In genomic region chr14:23727566-23728335, GRCh38 we compare ENCODE assay signal across 8 cellular contexts.
DNase-seq lines count a peak whose midpoint lies in the region; ATAC-seq and TF ChIP-seq lines count a peak whose summit lies in the region.

No MANE protein-coding gene starts in this region.

- no peak for TF ChIP-seq EP300 in sigmoid colon (IDR thresholded peaks at IDR 0.05)

- no peaks in the 10 kb centered on the region for H3K79me2 ChIP-seq in OCI-LY7 (ENCODE audit: insufficient read depth, low read depth, low read length)

- no peaks in the 10 kb centered on the region for H3K27me3 ChIP-seq in sigmoid colon

- ATAC-seq in HG03520 (IDR thresholded peaks at IDR 0.05; ENCODE audit: unreplicated experiment) (no peak), HG02571 (IDR thresholded peaks at IDR 0.05; ENCODE audit: unreplicated experiment) (no peak)

- H3K27ac ChIP-seq in OCI-LY7 (ENCODE audit: low read depth, low read length, poor library complexity, severe bottlenecking) = no peak overlapping the region
- H3K27ac ChIP-seq in sigmoid colon = no peak overlapping the region

- peak overlapping the region; percentile 43 for H3K27ac Mint-ChIP-seq in progenitor cell of endocrine pancreas

- no peak for TF ChIP-seq CTCF in GM20000 (IDR thresholded peaks at IDR 0.05; ENCODE audit: extremely low read depth, missing control alignments)
- TF ChIP-seq CTCF in OCI-LY7 (conservative IDR thresholded peaks at IDR 0.05; ENCODE audit: low read length) = peak; percentile 71
- TF ChIP-seq CTCF in progenitor cell of endocrine pancreas (IDR thresholded peaks at IDR 0.05; ENCODE audit: unreplicated experiment) = peak; percentile 38
- peak in 2 of 4 experiments; percentile 24 to 34 for TF ChIP-seq CTCF in sigmoid colon (IDR thresholded peaks at IDR 0.05)

- BruUV-seq in OCI-LY7 (replicated peaks; lab: Mats Ljungman, UMichigan) = no TSS peak

- intact Hi-C loops in OCI-LY7 (cut with micrococcal nuclease; ENCODE audit: unreplicated experiment) (no loop called here), sigmoid colon (cut with DNase I) (no loop called here)

- TF ChIP-seq POLR2A in sigmoid colon (IDR thresholded peaks at IDR 0.05) = no peak

- no peaks in the 10 kb centered on the region for H3K36me3 ChIP-seq in OCI-LY7 (ENCODE audit: insufficient read depth, low read length)
- H3K36me3 ChIP-seq in sigmoid colon = no peaks in the 10 kb centered on the region

- H3K9me3 Mint-ChIP-seq in progenitor cell of endocrine pancreas (ENCODE audit: low read depth) = peaks cover 17% of the 10 kb centered on the region

- no peak overlapping the region for H3K4me3 Mint-ChIP-seq in progenitor cell of endocrine pancreas (ENCODE audit: low read depth)

- H3K27me3 Mint-ChIP-seq in progenitor cell of endocrine pancreas = no peaks in the 10 kb centered on the region

- H3K4me1 ChIP-seq in OCI-LY7 (ENCODE audit: insufficient read depth, low read length, poor library complexity, severe bottlenecking) (no peaks in the 10 kb centered on the region), sigmoid colon (no peaks in the 10 kb centered on the region)

- H3K4me3 ChIP-seq in OCI-LY7 (ENCODE audit: low read depth, low read length, poor library complexity, severe bottlenecking) (no peak overlapping the region), sigmoid colon (no peak overlapping the region)

- no peaks in the 10 kb centered on the region for H4K20me1 ChIP-seq in OCI-LY7 (ENCODE audit: insufficient read depth, low read length)

- POLR2A ChIA-PET in OCI-LY7 (lab: Charles Lee) = interaction anchor here (1.0 kb wide), 1 partner anchor 145 kb away, joined by 3 read pairs; no protein-coding TSS in a partner anchor

- no peaks in the 10 kb centered on the region for H3K36me3 Mint-ChIP-seq in progenitor cell of endocrine pancreas (ENCODE audit: insufficient read depth)

- H3K4me1 Mint-ChIP-seq in progenitor cell of endocrine pancreas (ENCODE audit: low read depth) = no peaks in the 10 kb centered on the region

- no peak overlapping the region for H3K4me2 ChIP-seq in OCI-LY7 (ENCODE audit: low read length)

- no peaks in the 10 kb centered on the region for H3K9me2 ChIP-seq in OCI-LY7 (ENCODE audit: insufficient read depth, low read length)

- H3K9me3 ChIP-seq in OCI-LY7 (ENCODE audit: low read length) (no peaks in the 10 kb centered on the region), sigmoid colon (no peaks in the 10 kb centered on the region)

- H2AFZ ChIP-seq in OCI-LY7 (ENCODE audit: low read length) = no peak overlapping the region

- WGBS in sigmoid colon, 2 donors = 82 to 85% methylated on average over 5 of the region's 5 CpGs

- CTCF ChIA-PET in OCI-LY7 (lab: Charles Lee; ENCODE audit: unreplicated experiment) = no interaction called here

- DNase-seq in AML-193 (lab: John Stamatoyannopoulos, UW) (peak; percentile 33 to 35), GM20000 (ENCODE audit: low spot score) (peak; percentile 59), OCI-LY7 (ENCODE audit: low spot score) (peak; percentile 43), fibroblast of gingiva (ENCODE audit: low read depth) (peak; percentile 4), progenitor cell of endocrine pancreas (ENCODE audit: low spot score, unreplicated experiment) (no peak), sigmoid colon (no peak)

Comparison
In these comparisons a context has a peak if more than half of its experiments do, and no peak if none do; other contexts are left out.
1. DNase-seq: peak in AML-193 (2 of 2), GM20000 (single experiment), OCI-LY7 (single experiment) and fibroblast of gingiva (single experiment); none in progenitor cell of endocrine pancreas (single experiment) and sigmoid colon (single experiment).